ENCODE assay signal across 9 cellular contexts in genomic region chr6:33761922-33762629, GRCh38. TPM values are rescaled to one million over a fixed set of nuclear protein-coding genes. Genes with fewer than 3 reads are reported as not detected.
A peak's percentile ranks its signal among the peaks of the same experiment; 100 is the strongest.
DNase-seq lines count a peak whose midpoint lies in the region; ATAC-seq, FAIRE-seq and TF ChIP-seq lines count a peak whose summit lies in the region.
"Had no signal": no experiment of that assay in that cellular context is flagged by ENCODE, and none has a peak within 500 bp of the region (broad histone marks: within the 10 kb centered on the region; RNA-seq: fewer than 3 reads in every experiment).

No MANE protein-coding gene starts in this region.

- ATAC-seq in right lobe of liver (peak; percentile 93 to 97 (median 96)), HG03135 (IDR thresholded peaks at IDR 0.05; ENCODE audit: unreplicated experiment) (no peak)
- peak; percentile 74 to 77 for ATAC-seq in stimulated activated naive B cell treated with anti-CD40 and anti-IgM and Interleukin-4, amounts not matched to agents 10 μg/mL and 1 μg/mL and 100 μg/mL, for 72 hours (replicated peaks)

- H3K27ac ChIP-seq in SU-DHL-6 (ENCODE audit: low read depth, low read length) (no peak overlapping the region), right lobe of liver (peak overlapping the region in 2 of 3 donors; percentile 47 to 83)

- peak; percentile 93 for TF ChIP-seq CTCF in LNCaP clone FGC (IDR thresholded peaks at IDR 0.05; ENCODE audit: control insufficient read depth, extremely low read depth, insufficient read depth)
- TF ChIP-seq CTCF in SU-DHL-6 (IDR thresholded peaks at IDR 0.05; ENCODE audit: insufficient read depth, low read length, poor library complexity, severe bottlenecking), result peak; percentile 62
- TF ChIP-seq CTCF in bronchial epithelial cell (IDR thresholded peaks at IDR 0.05; ENCODE audit: insufficient read depth, low read length, severe bottlenecking), result peak; percentile 93
- TF ChIP-seq CTCF in right lobe of liver (IDR thresholded peaks at IDR 0.05), result peak; percentile 82 to 92 (median 86)

- H3K9ac ChIP-seq in SU-DHL-6 (ENCODE audit: low read length), result no peak overlapping the region

- H3K27ac Mint-ChIP-seq in stimulated activated naive B cell treated with anti-CD40 and anti-IgM and Interleukin-4, amounts not matched to agents 10 μg/mL and 1 μg/mL and 100 μg/mL, for 72 hours, result no peak overlapping the region

- H3K27me3 ChIP-seq in SU-DHL-6 (ENCODE audit: low read length), result no peaks in the 10 kb centered on the region
- no peaks in the 10 kb centered on the region for H3K27me3 ChIP-seq in bronchial epithelial cell (ENCODE audit: control insufficient read depth, insufficient read depth, low read length)
- H3K27me3 ChIP-seq in right lobe of liver, result no peaks in the 10 kb centered on the region

- no peaks in the 10 kb centered on the region for H3K9me3 ChIP-seq in SU-DHL-6 (ENCODE audit: insufficient read depth, low read length)
- no peaks in the 10 kb centered on the region for H3K9me3 ChIP-seq in right lobe of liver

- H4K20me1 ChIP-seq in SU-DHL-6 (ENCODE audit: low read depth, low read length), result no peaks in the 10 kb centered on the region

- TF ChIP-seq POLR2A in right lobe of liver (IDR thresholded peaks at IDR 0.05), result no peak

- no peak for FAIRE-seq in bronchial epithelial cell (lab: Jason Lieb, UNC)

- DNase-seq in ELR (ENCODE audit: low read depth), result peak; percentile 59
- peak; percentile 84 for DNase-seq in LNCaP clone FGC (ENCODE audit: low read depth)
- DNase-seq in bronchial epithelial cell (ENCODE audit: low read depth), result peak; percentile 60
- DNase-seq in right lobe of liver, result peak; percentile 95 to 98 (median 98)
- DNase-seq in stimulated activated naive B cell treated with anti-CD40 and anti-IgM and Interleukin-4, amounts not matched to agents 10 μg/mL and 1 μg/mL and 100 μg/mL, for 72 hours, result peak; percentile 13
- DNase-seq in mesenteric fat pad (ENCODE audit: low spot score), result no peak

- 38% methylated on average over 1 of the region's 7 CpGs for WGBS in right lobe of liver (ENCODE audit: insufficient coverage, low coverage, low lambda C conversion rate, missing lambda C conversion rate)

- no peaks in the 10 kb centered on the region for H3K36me3 Mint-ChIP-seq in stimulated activated naive B cell treated with anti-CD40 and anti-IgM and Interleukin-4, amounts not matched to agents 10 μg/mL and 1 μg/mL and 100 μg/mL, for 72 hours

- H3K27me3 Mint-ChIP-seq in stimulated activated naive B cell treated with anti-CD40 and anti-IgM and Interleukin-4, amounts not matched to agents 10 μg/mL and 1 μg/mL and 100 μg/mL, for 72 hours, result peaks cover 20 to 25% of the 10 kb centered on the region in 2 donors

- H3F3A ChIP-seq in SU-DHL-6 (ENCODE audit: insufficient read depth), result no peaks in the 10 kb centered on the region

- H3K4me3 Mint-ChIP-seq in stimulated activated naive B cell treated with anti-CD40 and anti-IgM and Interleukin-4, amounts not matched to agents 10 μg/mL and 1 μg/mL and 100 μg/mL, for 72 hours, result no peak overlapping the region

- H3K9me3 Mint-ChIP-seq in stimulated activated naive B cell treated with anti-CD40 and anti-IgM and Interleukin-4, amounts not matched to agents 10 μg/mL and 1 μg/mL and 100 μg/mL, for 72 hours, result peaks cover 0 to 3% of the 10 kb centered on the region in 2 donors

- H3K36me3 ChIP-seq in SU-DHL-6 (ENCODE audit: low read length) (no peaks in the 10 kb centered on the region), bronchial epithelial cell (ENCODE audit: control insufficient read depth, insufficient read depth, low read length) (no peaks in the 10 kb centered on the region), right lobe of liver (no peaks in the 10 kb centered on the region)

- H3K9me2 ChIP-seq in SU-DHL-6 (replicated peaks; ENCODE audit: insufficient read depth, low read length), result no peaks in the 10 kb centered on the region

- H3K4me3 ChIP-seq in LNCaP clone FGC (ENCODE audit: low read depth, low read length) (no peak overlapping the region), SU-DHL-6 (ENCODE audit: insufficient read depth, low read length, poor library complexity, severe bottlenecking) (no peak overlapping the region), bronchial epithelial cell (ENCODE audit: low read depth, low read length) (no peak overlapping the region), right lobe of liver (no peak overlapping the region)

- H2AFZ ChIP-seq in SU-DHL-6 (ENCODE audit: low read depth, low read length, severe bottlenecking), result no peak overlapping the region

- H3K4me1 Mint-ChIP-seq in stimulated activated naive B cell treated with anti-CD40 and anti-IgM and Interleukin-4, amounts not matched to agents 10 μg/mL and 1 μg/mL and 100 μg/mL, for 72 hours, result peaks cover 0 to 3% of the 10 kb centered on the region in 2 donors

- no peak overlapping the region for H3K4me2 ChIP-seq in SU-DHL-6 (ENCODE audit: low read depth, low read length, poor library complexity, severe bottlenecking)

- H3K79me2 ChIP-seq in SU-DHL-6 (ENCODE audit: insufficient read depth, low read length), result no peaks in the 10 kb centered on the region

- intact Hi-C loops in right lobe of liver (cut with DNase I), result loop anchor here (5.0 to 10.0 kb wide), 4 partner anchors 47 to 393 kb away; partner anchors contain the start of genes UQCC2 (in 2 of the 2) and BAK1 (in 1 of the 2)

- H3K4me1 ChIP-seq in right lobe of liver, result peaks cover 0 to 36% (median 10%) of the 10 kb centered on the region in 4 donors

RNA-seq across cellular contexts. Expression of gene IP6K3, which starts 15.4 kb away (rescaled TPM):
- under 0.01 and 0.13 TPM in 2 replicates for total RNA-seq in bronchial epithelial cell
- total RNA-seq in right lobe of liver, result 10 to 100 TPM in 3 of 6 experiments, 1 to 10 TPM in 3; 4.8 to 28.0 (median 9.7) TPM
- 0.13 TPM for total RNA-seq in mesenteric fat pad
- total RNA-seq: activated CD8-positive, alpha-beta memory T cell treated with anti-CD3 and anti-CD28 coated beads for 36 hours had no signal

RNA-seq across cellular contexts. Expression of gene LEMD2, which starts 26.9 kb away (rescaled TPM):
- total RNA-seq in bronchial epithelial cell (62.6 and 66.9 TPM in 2 replicates), right lobe of liver (10 to 100 TPM; 17.8 to 28.0 (median 21.8) TPM), mesenteric fat pad (37.7 TPM)

RNA-seq across cellular contexts. Expression of gene MLN, which starts 41.7 kb away (rescaled TPM):
- total RNA-seq in bronchial epithelial cell (not detected in 2 replicates), right lobe of liver (not detected), mesenteric fat pad (not detected)
- total RNA-seq: activated CD8-positive, alpha-beta memory T cell treated with anti-CD3 and anti-CD28 coated beads for 36 hours had no signal

RNA-seq across cellular contexts. Expression of gene UQCC2, which starts 50.6 kb away (rescaled TPM):
- 47.1 and 49.7 TPM in 2 replicates for total RNA-seq in bronchial epithelial cell
- 10 to 100 TPM; 23.7 to 38.4 (median 31.5) TPM for total RNA-seq in right lobe of liver
- 47.0 TPM for total RNA-seq in mesenteric fat pad
